Comparison of ENCODE assay signal across 8 cellular contexts in the genomic region with DNA sequence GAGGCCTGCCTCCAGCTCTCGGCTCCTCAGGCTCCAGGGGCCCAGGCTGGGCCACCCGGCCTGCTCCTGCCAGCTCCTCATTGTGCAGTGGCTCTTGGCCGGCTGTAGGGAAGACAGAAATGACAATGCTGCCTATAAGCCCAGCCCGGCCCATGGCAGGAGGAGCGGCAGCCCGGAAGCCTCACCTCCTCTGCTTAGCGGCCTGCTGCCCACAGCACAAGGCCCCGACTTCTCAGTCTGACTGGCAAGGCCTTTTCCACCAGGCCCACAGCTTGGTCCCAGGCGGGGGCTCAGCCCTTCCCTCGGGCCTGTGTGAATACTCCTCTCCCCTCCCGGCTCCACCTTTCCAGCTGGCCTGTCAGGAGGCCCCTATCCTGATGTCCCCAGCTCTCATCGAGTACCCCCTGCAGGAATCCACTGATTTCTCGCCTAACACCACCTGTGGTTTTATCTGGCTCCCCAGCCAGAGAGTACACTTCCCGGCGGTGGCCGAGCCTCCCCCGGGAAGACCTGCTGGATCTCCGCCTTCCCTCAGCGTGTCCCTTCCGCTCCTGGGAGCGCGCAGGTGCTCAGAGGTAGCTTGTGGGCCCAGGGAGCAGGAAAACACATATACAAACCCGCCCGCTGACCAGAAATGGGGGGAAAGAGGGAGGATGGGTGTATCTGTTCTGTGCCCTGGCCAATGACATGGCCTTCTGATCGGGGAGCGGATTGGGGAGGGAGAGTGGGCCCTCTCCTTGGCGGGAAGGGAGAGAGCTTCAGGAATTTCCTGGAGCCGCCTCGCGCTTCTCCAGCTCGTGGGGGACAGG. TPM values are rescaled to one million over a fixed set of nuclear protein-coding genes. Genes with fewer than 3 reads are reported as not detected.
DNase-seq lines count a peak whose midpoint lies in the region; ATAC-seq and TF ChIP-seq lines count a peak whose summit lies in the region.

No MANE protein-coding gene starts in this region.

- H3K27me3 Mint-ChIP-seq in brain: peaks cover 6% of the 10 kb centered on the region

- peak overlapping the region; percentile 94 to 99 (median 98) for H3K27ac Mint-ChIP-seq in brain

- DNase-seq in Right ventricle myocardium inferior (ENCODE audit: missing footprints): peak; percentile 66
- DNase-seq in cardiac septum (ENCODE audit: low spot score): no peak
- DNase-seq in Peyer's patch: peak; percentile 19 to 66 (median 57)
- peak; percentile 17 for DNase-seq in iris pigment epithelial cell (ENCODE audit: low read depth)
- DNase-seq in stimulated activated CD4-positive, alpha-beta T cell treated with anti-CD3 and anti-CD28 coated beads, Interleukin-1b, Interleukin-23, amount 100 ng/mL, for 48 hours: peak; percentile 47
- DNase-seq in ureter (ENCODE audit: low spot score): no peak

- H3K4me3 Mint-ChIP-seq in brain: peak overlapping the region; percentile 94 to 97 (median 96)

- peaks cover 37% of the 10 kb centered on the region for H3K36me3 Mint-ChIP-seq in brain

- no peaks in the 10 kb centered on the region for H3K27me3 ChIP-seq in Peyer's patch

- H3K27ac ChIP-seq in Peyer's patch: peak overlapping the region; percentile 83 to 95 (median 90)

- peaks cover 0 to 15% (median 9%) of the 10 kb centered on the region in 4 donors for H3K4me1 ChIP-seq in Peyer's patch

- no peak for TF ChIP-seq POLR2A in Peyer's patch (IDR thresholded peaks at IDR 0.05)

- intact Hi-C loops in Right ventricle myocardium inferior (cut with DNase I): loop anchor here (5.0 kb wide), 1 partner anchor 36 kb away; no protein-coding TSS in a partner anchor
- intact Hi-C loops in cardiac septum (cut with DNase I): no loop called here

- ATAC-seq in Right ventricle myocardium inferior (peak; percentile 8), HG03108 (IDR thresholded peaks at IDR 0.05; ENCODE audit: unreplicated experiment) (peak; percentile 2)

- peaks cover 0 to 27% (median 0%) of the 10 kb centered on the region in 3 donors for H3K36me3 ChIP-seq in Peyer's patch

- H3K9me3 Mint-ChIP-seq in brain: peaks cover 0 to 2% (median 0%) of the 10 kb centered on the region in 5 experiments

- TF ChIP-seq CTCF in Peyer's patch (IDR thresholded peaks at IDR 0.05): no peak
- TF ChIP-seq CTCF in brain (conservative IDR thresholded peaks at IDR 0.05): no peak

- no peaks in the 10 kb centered on the region for H3K9me3 ChIP-seq in Peyer's patch

- peaks cover 21% of the 10 kb centered on the region for H3K4me1 Mint-ChIP-seq in brain

- H3K4me3 ChIP-seq in Peyer's patch: peak overlapping the region; percentile 67 to 91 (median 81)

RNA-seq across cellular contexts. Expression of gene DDRGK1, which starts 1.0 kb away (rescaled TPM):
- total RNA-seq in Right ventricle myocardium inferior (36.5 TPM), cardiac septum (29.1 TPM), Peyer's patch (100 to 1,000 TPM in 2 of 4 donors, 10 to 100 TPM in 2; 72.9 to 111 (median 92.5) TPM), ureter (62.9 TPM)
- 82.9 TPM for polyA plus RNA-seq in brain (ENCODE audit: insufficient read depth, low read depth, low replicate concordance)

RNA-seq across cellular contexts. Expression of gene ITPA, which starts 5.8 kb away (rescaled TPM):
- total RNA-seq in Right ventricle myocardium inferior (21.4 TPM), cardiac septum (24.1 TPM), Peyer's patch (10 to 100 TPM; 35.7 to 76.7 (median 51.8) TPM), ureter (69.7 TPM)
- 40.6 TPM for polyA plus RNA-seq in brain (ENCODE audit: insufficient read depth, low read depth, low replicate concordance)

RNA-seq across cellular contexts. Expression of gene LZTS3, which starts 30.2 kb away (rescaled TPM):
- total RNA-seq in Right ventricle myocardium inferior: 19.6 TPM
- total RNA-seq in cardiac septum: 6.9 TPM
- 10 to 100 TPM; 24.3 to 38.4 (median 33.8) TPM for total RNA-seq in Peyer's patch
- 77.9 TPM for polyA plus RNA-seq in brain (ENCODE audit: insufficient read depth, low read depth, low replicate concordance)
- 10.1 TPM for total RNA-seq in ureter

RNA-seq across cellular contexts. Expression of gene SLC4A11, which starts 35.5 kb away (rescaled TPM):
- total RNA-seq in Right ventricle myocardium inferior (0.14 TPM), cardiac septum (0.35 TPM), Peyer's patch (1 to 10 TPM in 1 of 4 donors, under 1 TPM in 2, not detected in 1; 0.54 to 1.1 (median 0.70) TPM), ureter (56.3 TPM)
- 9.7 TPM for polyA plus RNA-seq in brain (ENCODE audit: insufficient read depth, low read depth, low replicate concordance)

RNA-seq across cellular contexts. Expression of gene FASTKD5, which starts 43.9 kb away (rescaled TPM):
- total RNA-seq in Right ventricle myocardium inferior: 27.9 TPM
- total RNA-seq in cardiac septum: 23.2 TPM
- 10 to 100 TPM; 19.0 to 24.3 (median 24.2) TPM for total RNA-seq in Peyer's patch
- polyA plus RNA-seq in brain (ENCODE audit: insufficient read depth, low read depth, low replicate concordance): 7.5 TPM
- 12.9 TPM for total RNA-seq in ureter

Comparison
In these comparisons a context has a peak if more than half of its experiments do, and no peak if none do; other contexts are left out.
1. DNase-seq: peak in Right ventricle myocardium inferior (single experiment), Peyer's patch (3 of 3), iris pigment epithelial cell (single experiment) and stimulated activated CD4-positive, alpha-beta T cell treated with anti-CD3 and anti-CD28 coated beads, Interleukin-1b, Interleukin-23, amount 100 ng/mL, for 48 hours (single experiment); none in cardiac septum (single experiment) and ureter (single experiment).